In genomic region chr7:151243411-151244155, GRCh38 we compare ENCODE assay signal across 8 cellular contexts. TPM values are rescaled to one million over a fixed set of nuclear protein-coding genes. Genes with fewer than 3 reads are reported as not detected.
DNase-seq lines count a peak whose midpoint lies in the region; ATAC-seq, FAIRE-seq and TF ChIP-seq lines count a peak whose summit lies in the region.
"Had no signal": no experiment of that assay in that cellular context is flagged by ENCODE, and none has a peak within 500 bp of the region (broad histone marks: within the 10 kb centered on the region; RNA-seq: fewer than 3 reads in every experiment).

No MANE protein-coding gene starts in this region.

- FAIRE-seq in RCC 7860 (lab: Jason Lieb, UNC): no peak

- no peak for ATAC-seq in HG03442 (IDR thresholded peaks at IDR 0.05; ENCODE audit: unreplicated experiment)

- H3K4me3 ChIP-seq in GM12865 (ENCODE audit: low read depth, low read length) (no peak overlapping the region), fibroblast of villous mesenchyme (ENCODE audit: low read depth, low read length) (no peak overlapping the region)
- H3K4me3 ChIP-seq: HAP-1, ovary had no signal

- DNase-seq in GM12865 (ENCODE audit: low read depth) (peak; percentile 21), NCI-H2171 treated with DMSO at 0.1 percent for 48 hours (lab: John Stamatoyannopoulos, UW) (peak; percentile 77), fibroblast of villous mesenchyme (ENCODE audit: low read depth) (peak; percentile 22), NCI-H446 treated with DMSO at 0.1 percent for 48 hours (lab: John Stamatoyannopoulos, UW) (no peak), RCC 7860 (ENCODE audit: low spot score) (no peak)

- no peak for TF ChIP-seq CTCF in GM12865 (IDR thresholded peaks at IDR 0.05; ENCODE audit: insufficient read depth, low read depth, low read length, missing control alignments)
- no peak for TF ChIP-seq CTCF in fibroblast of villous mesenchyme (IDR thresholded peaks at IDR 0.05; ENCODE audit: insufficient read depth, low read depth, low read length)

RNA-seq across cellular contexts. Expression of gene SMARCD3, which starts 4.9 kb away (rescaled TPM):
- 32.0 and 49.3 TPM in 2 replicates for total RNA-seq in fibroblast of villous mesenchyme

RNA-seq across cellular contexts. Expression of gene CHPF2, which starts 11.3 kb away (rescaled TPM):
- total RNA-seq in fibroblast of villous mesenchyme: 80.9 and 90.7 TPM in 2 replicates

RNA-seq across cellular contexts. Expression of gene ABCF2, which starts 16.6 kb away (rescaled TPM):
- total RNA-seq in fibroblast of villous mesenchyme: 47.7 and 70.0 TPM in 2 replicates

RNA-seq across cellular contexts. Expression of gene H2BK1, which starts 33.3 kb away (rescaled TPM):
- not detected in 2 replicates for total RNA-seq in fibroblast of villous mesenchyme

RNA-seq across cellular contexts. Expression of gene ASB10, which starts 56.5 kb away (rescaled TPM):
- not detected in 2 replicates for total RNA-seq in fibroblast of villous mesenchyme
- total RNA-seq: ovary had no signal

Comparison
In these comparisons a context has a peak if more than half of its experiments do, and no peak if none do; other contexts are left out.
1. DNase-seq: peak in GM12865 (single experiment), NCI-H2171 treated with DMSO at 0.1 percent for 48 hours (single experiment) and fibroblast of villous mesenchyme (single experiment); none in NCI-H446 treated with DMSO at 0.1 percent for 48 hours (single experiment) and RCC 7860 (single experiment).